ENCODE assay signal across 8 cellular contexts in genomic region chr7:140062118-140062527, GRCh38. TPM values are rescaled to one million over a fixed set of nuclear protein-coding genes. Genes with fewer than 3 reads are reported as not detected.
DNase-seq lines count a peak whose midpoint lies in the region; ATAC-seq and TF ChIP-seq lines count a peak whose summit lies in the region.

No MANE protein-coding gene starts in this region.

- H3K4me3 ChIP-seq in Karpas-422 (ENCODE audit: low read length) (peak overlapping the region; percentile 92), esophagus (ENCODE audit: low read depth in 1 of 2, low read length in 2 of 2) (peak overlapping the region; percentile 72 to 88)

- CTCF ChIA-PET in activated CD8-positive, alpha-beta memory T cell treated with anti-CD3 and anti-CD28 coated beads, Interleukin-2, amount 10 ng/mL, durations not matched to agents 7 days and 5 days (lab: Charles Lee) = no interaction called here

- H3K79me2 ChIP-seq in Karpas-422 (ENCODE audit: low read length) = peaks cover 33% of the 10 kb centered on the region

- no peaks in the 10 kb centered on the region; the same call in 1 of the 2 replicates for H4K20me1 ChIP-seq in Karpas-422 (ENCODE audit: insufficient read depth, low read depth, low read length)

- DNase-seq in COR-L47 (lab: John Stamatoyannopoulos, UW) (peak; percentile 33), Karpas-422 (peak; percentile 53), osteocyte (ENCODE audit: extremely low spot score, unreplicated experiment) (peak; percentile 76), GF-D8 (lab: John Stamatoyannopoulos, UW) (no peak), NCI-H446 treated with DMSO at 0.1 percent for 48 hours (lab: John Stamatoyannopoulos, UW) (no peak)
- peak; percentile 63 for DNase-seq in activated CD8-positive, alpha-beta memory T cell treated with anti-CD3 and anti-CD28 coated beads, Interleukin-2, amount 10 ng/mL, durations not matched to agents 7 days and 5 days

- no peak overlapping the region for H3K27ac ChIP-seq in Karpas-422 (ENCODE audit: low read length)
- peak overlapping the region; percentile 91 to 96 for H3K27ac ChIP-seq in esophagus (ENCODE audit: low read depth in 2 of 2, low read length in 1 of 2)

- H3K4me3 Mint-ChIP-seq in activated CD8-positive, alpha-beta memory T cell treated with anti-CD3 and anti-CD28 coated beads, Interleukin-2, amount 10 ng/mL, durations not matched to agents 7 days and 5 days = peak overlapping the region; percentile 87
- peak overlapping the region; percentile 83 for H3K4me3 Mint-ChIP-seq in osteocyte (ENCODE audit: unreplicated experiment)

- peak overlapping the region; percentile 75 for H3K9ac ChIP-seq in Karpas-422 (ENCODE audit: low read length)

- WGBS in esophagus, 2 donors = 3 to 4% methylated on average over 26 to 32 of the region's 32 CpGs

- H3K9me2 ChIP-seq in Karpas-422 (replicated peaks; ENCODE audit: insufficient read depth, low read length) = no peaks in the 10 kb centered on the region

- peak overlapping the region; percentile 88 for H3K4me2 ChIP-seq in Karpas-422 (ENCODE audit: low read depth, low read length, poor library complexity, severe bottlenecking)

- no peak for TF ChIP-seq CTCF in osteocyte (IDR thresholded peaks at IDR 0.05)

- H3K4me1 ChIP-seq in Karpas-422 (ENCODE audit: low read length) (peaks cover 21% of the 10 kb centered on the region), esophagus (ENCODE audit: control insufficient read depth in 2 of 2, insufficient read depth in 2 of 2, low read length in 1 of 2) (peaks cover 3 to 23% of the 10 kb centered on the region in 2 donors)

- peaks cover 59% of the 10 kb centered on the region for H3K36me3 Mint-ChIP-seq in activated CD8-positive, alpha-beta memory T cell treated with anti-CD3 and anti-CD28 coated beads, Interleukin-2, amount 10 ng/mL, durations not matched to agents 7 days and 5 days
- H3K36me3 Mint-ChIP-seq in osteocyte (ENCODE audit: unreplicated experiment) = peaks cover 10% of the 10 kb centered on the region

- H3K27me3 ChIP-seq in Karpas-422 (ENCODE audit: low read length) = peaks cover 5% of the 10 kb centered on the region; the same call in 1 of the 2 replicates
- H3K27me3 ChIP-seq in esophagus (ENCODE audit: control insufficient read depth in 1 of 2, insufficient read depth in 2 of 2, low read length in 2 of 2) = no peaks in the 10 kb centered on the region

- H3K36me3 ChIP-seq in Karpas-422 (ENCODE audit: insufficient read depth, low read length) (no peaks in the 10 kb centered on the region), esophagus (ENCODE audit: control insufficient read depth in 2 of 2, insufficient read depth in 2 of 2, low read length in 1 of 2) (no peaks in the 10 kb centered on the region)

- ATAC-seq in GM21515 (IDR thresholded peaks at IDR 0.05; ENCODE audit: unreplicated experiment) = peak; percentile 21
- peak; percentile 27 for ATAC-seq in activated CD8-positive, alpha-beta memory T cell treated with anti-CD3 and anti-CD28 coated beads, Interleukin-2, amount 10 ng/mL, durations not matched to agents 7 days and 5 days

- peak overlapping the region; percentile 99 for H2AFZ ChIP-seq in Karpas-422 (ENCODE audit: low read length)

- H3K9me3 ChIP-seq in Karpas-422 (ENCODE audit: low read length) = peaks cover 10% of the 10 kb centered on the region
- no peaks in the 10 kb centered on the region for H3K9me3 ChIP-seq in esophagus (ENCODE audit: control insufficient read depth in 2 of 2, insufficient read depth in 1 of 2, low read depth in 1 of 2, low read length in 1 of 2)

- H3K9me3 Mint-ChIP-seq in activated CD8-positive, alpha-beta memory T cell treated with anti-CD3 and anti-CD28 coated beads, Interleukin-2, amount 10 ng/mL, durations not matched to agents 7 days and 5 days (ENCODE audit: low read depth) = peaks cover 13% of the 10 kb centered on the region
- H3K9me3 Mint-ChIP-seq in osteocyte (ENCODE audit: unreplicated experiment) = peaks cover 12% of the 10 kb centered on the region

- peak overlapping the region; percentile 94 for H3K27ac Mint-ChIP-seq in activated CD8-positive, alpha-beta memory T cell treated with anti-CD3 and anti-CD28 coated beads, Interleukin-2, amount 10 ng/mL, durations not matched to agents 7 days and 5 days
- H3K27ac Mint-ChIP-seq in osteocyte (ENCODE audit: unreplicated experiment) = peak overlapping the region; percentile 59

- H3K27me3 Mint-ChIP-seq in activated CD8-positive, alpha-beta memory T cell treated with anti-CD3 and anti-CD28 coated beads, Interleukin-2, amount 10 ng/mL, durations not matched to agents 7 days and 5 days = no peaks in the 10 kb centered on the region
- no peaks in the 10 kb centered on the region for H3K27me3 Mint-ChIP-seq in osteocyte (ENCODE audit: unreplicated experiment)

- peaks cover 44% of the 10 kb centered on the region for H3K4me1 Mint-ChIP-seq in activated CD8-positive, alpha-beta memory T cell treated with anti-CD3 and anti-CD28 coated beads, Interleukin-2, amount 10 ng/mL, durations not matched to agents 7 days and 5 days
- peaks cover 32% of the 10 kb centered on the region for H3K4me1 Mint-ChIP-seq in osteocyte (ENCODE audit: unreplicated experiment)

RNA-seq across cellular contexts. Expression of gene PARP12, which starts 0.6 kb away (rescaled TPM):
- 24.4 and 31.0 TPM in 2 replicates for total RNA-seq in Karpas-422 (2014; rRNA removed; shearing (Covaris generic); ENCODE audit: low replicate concordance)
- 100 to 1,000 TPM; 104 to 215 TPM for total RNA-seq in activated CD8-positive, alpha-beta memory T cell treated with anti-CD3 and anti-CD28 coated beads, Interleukin-2, amount 10 ng/mL, durations not matched to agents 7 days and 5 days
- polyA plus RNA-seq in esophagus = 10 to 100 TPM; 10.2 to 13.0 TPM
- 26.9 and 27.5 TPM in 2 replicates for total RNA-seq in osteocyte

Comparison
In these comparisons a context has a peak if more than half of its experiments do, and no peak if none do; other contexts are left out.
1. DNase-seq: peak in COR-L47 (single experiment), Karpas-422 (single experiment), activated CD8-positive, alpha-beta memory T cell treated with anti-CD3 and anti-CD28 coated beads, Interleukin-2, amount 10 ng/mL, durations not matched to agents 7 days and 5 days (single experiment) and osteocyte (single experiment); none in GF-D8 (single experiment) and NCI-H446 treated with DMSO at 0.1 percent for 48 hours (single experiment).